Comparison of ENCODE assay signal across 9 cellular contexts in genomic region chr6:161922631-161923119, GRCh38.
DNase-seq lines count a peak whose midpoint lies in the region; ATAC-seq and TF ChIP-seq lines count a peak whose summit lies in the region.
"Had no signal": no experiment of that assay in that cellular context is flagged by ENCODE, and none has a peak within 500 bp of the region (broad histone marks: within the 10 kb centered on the region; RNA-seq: fewer than 3 reads in every experiment).

No MANE protein-coding gene starts in this region.

- H3K9me3 Mint-ChIP-seq in glutamatergic neuron (ENCODE audit: unreplicated experiment) = no peaks in the 10 kb centered on the region
- no peaks in the 10 kb centered on the region for H3K9me3 Mint-ChIP-seq in stimulated activated effector memory CD8-positive, alpha-beta T cell treated with anti-CD3 and anti-CD28 coated beads, Interleukin-12 subunit alpha, Interleukin-12 subunit beta, amount 100 ng/mL, for 72 hours

- no peak overlapping the region for H3K27ac ChIP-seq in KMS-11

- H3K27me3 Mint-ChIP-seq in glutamatergic neuron (ENCODE audit: unreplicated experiment) = no peaks in the 10 kb centered on the region
- H3K27me3 Mint-ChIP-seq: CD4-positive, CD25-positive, alpha-beta regulatory T cell had no signal

- no peak overlapping the region for H3K4me3 ChIP-seq in KMS-11 (IDR thresholded peaks at IDR 0.05; ENCODE audit: insufficient read depth, low read depth, low read length)

- H4K20me1 ChIP-seq in KMS-11 (ENCODE audit: insufficient read depth) = no peaks in the 10 kb centered on the region

- H3K4me1 ChIP-seq in KMS-11 (ENCODE audit: low read depth, poor library complexity, severe bottlenecking) = no peaks in the 10 kb centered on the region

- 0 out of 2 replicates have a peak overlapping the region, but pooled peaks have one; percentile 1 for H2AFZ ChIP-seq in KMS-11 (ENCODE audit: low read depth)

- TF ChIP-seq CTCF in KMS-11 (conservative IDR thresholded peaks at IDR 0.05; ENCODE audit: low read depth, low read length) (no peak; the same call in 1 of the 2 replicates), glutamatergic neuron (IDR thresholded peaks at IDR 0.05; ENCODE audit: partially characterized antibody, unreplicated experiment) (peak; percentile 29)

- H3K79me2 ChIP-seq in KMS-11 (ENCODE audit: insufficient read depth, low read depth) = no peaks in the 10 kb centered on the region

- no peaks in the 10 kb centered on the region for H3K36me3 ChIP-seq in KMS-11 (ENCODE audit: insufficient read depth)

- H3K27me3 ChIP-seq in KMS-11 (ENCODE audit: insufficient read depth, low read depth) = no peaks in the 10 kb centered on the region

- no peak overlapping the region for H3K9ac ChIP-seq in KMS-11

- no peaks in the 10 kb centered on the region for H3K4me1 Mint-ChIP-seq in glutamatergic neuron (ENCODE audit: low read depth, unreplicated experiment)
- H3K4me1 Mint-ChIP-seq in stimulated activated effector memory CD8-positive, alpha-beta T cell treated with anti-CD3 and anti-CD28 coated beads, Interleukin-12 subunit alpha, Interleukin-12 subunit beta, amount 100 ng/mL, for 72 hours = no peaks in the 10 kb centered on the region
- H3K4me1 Mint-ChIP-seq: CD4-positive, CD25-positive, alpha-beta regulatory T cell had no signal

- peak; percentile 66 for ATAC-seq in stimulated activated effector memory CD8-positive, alpha-beta T cell treated with anti-CD3 and anti-CD28 coated beads, Interleukin-12 subunit alpha, Interleukin-12 subunit beta, amount 100 ng/mL, for 72 hours
- no peak for ATAC-seq in GM21381 (IDR thresholded peaks at IDR 0.05; ENCODE audit: unreplicated experiment)

- H3K27ac Mint-ChIP-seq in glutamatergic neuron (ENCODE audit: unreplicated experiment) = no peak overlapping the region
- H3K27ac Mint-ChIP-seq in stimulated activated effector memory CD8-positive, alpha-beta T cell treated with anti-CD3 and anti-CD28 coated beads, Interleukin-12 subunit alpha, Interleukin-12 subunit beta, amount 100 ng/mL, for 72 hours = no peak overlapping the region
- H3K27ac Mint-ChIP-seq: CD4-positive, CD25-positive, alpha-beta regulatory T cell had no signal

- H3K36me3 Mint-ChIP-seq in glutamatergic neuron (ENCODE audit: unreplicated experiment) = no peaks in the 10 kb centered on the region
- H3K36me3 Mint-ChIP-seq in stimulated activated effector memory CD8-positive, alpha-beta T cell treated with anti-CD3 and anti-CD28 coated beads, Interleukin-12 subunit alpha, Interleukin-12 subunit beta, amount 100 ng/mL, for 72 hours = no peaks in the 10 kb centered on the region

- H3K4me2 ChIP-seq in KMS-11 = no peak overlapping the region

- DNase-seq in SIG-M5 treated with dmso at 0.1 percent for 504 hours (lab: John Stamatoyannopoulos, UW; ENCODE audit: unreplicated experiment) (peak; percentile 31), SIG-M5 (lab: John Stamatoyannopoulos, UW) (no peak), SKM-1 treated with dmso at 0.1 percent for 144 hours (lab: John Stamatoyannopoulos, UW; ENCODE audit: unreplicated experiment) (peak; percentile 72), glutamatergic neuron (peak; percentile 66), T-helper 9 cell (no peak)
- DNase-seq in stimulated activated effector memory CD8-positive, alpha-beta T cell treated with anti-CD3 and anti-CD28 coated beads, Interleukin-12 subunit alpha, Interleukin-12 subunit beta, amount 100 ng/mL, for 72 hours (ENCODE audit: low spot score in 2 of 2) = no peak

- no peak overlapping the region for H3K4me3 Mint-ChIP-seq in glutamatergic neuron (ENCODE audit: unreplicated experiment)
- H3K4me3 Mint-ChIP-seq in stimulated activated effector memory CD8-positive, alpha-beta T cell treated with anti-CD3 and anti-CD28 coated beads, Interleukin-12 subunit alpha, Interleukin-12 subunit beta, amount 100 ng/mL, for 72 hours = no peak overlapping the region
- H3K4me3 Mint-ChIP-seq: CD4-positive, CD25-positive, alpha-beta regulatory T cell had no signal

Comparison
In these comparisons a context has a peak if more than half of its experiments do, and no peak if none do; other contexts are left out.
1. DNase-seq: peak in SIG-M5 treated with dmso at 0.1 percent for 504 hours (single experiment), SKM-1 treated with dmso at 0.1 percent for 144 hours (single experiment) and glutamatergic neuron (single experiment); none in SIG-M5 (single experiment), stimulated activated effector memory CD8-positive, alpha-beta T cell treated with anti-CD3 and anti-CD28 coated beads, Interleukin-12 subunit alpha, Interleukin-12 subunit beta, amount 100 ng/mL, for 72 hours (0 of 2) and T-helper 9 cell (single experiment).